Comparison of ENCODE assay signal across 8 cellular contexts in the genomic region with DNA sequence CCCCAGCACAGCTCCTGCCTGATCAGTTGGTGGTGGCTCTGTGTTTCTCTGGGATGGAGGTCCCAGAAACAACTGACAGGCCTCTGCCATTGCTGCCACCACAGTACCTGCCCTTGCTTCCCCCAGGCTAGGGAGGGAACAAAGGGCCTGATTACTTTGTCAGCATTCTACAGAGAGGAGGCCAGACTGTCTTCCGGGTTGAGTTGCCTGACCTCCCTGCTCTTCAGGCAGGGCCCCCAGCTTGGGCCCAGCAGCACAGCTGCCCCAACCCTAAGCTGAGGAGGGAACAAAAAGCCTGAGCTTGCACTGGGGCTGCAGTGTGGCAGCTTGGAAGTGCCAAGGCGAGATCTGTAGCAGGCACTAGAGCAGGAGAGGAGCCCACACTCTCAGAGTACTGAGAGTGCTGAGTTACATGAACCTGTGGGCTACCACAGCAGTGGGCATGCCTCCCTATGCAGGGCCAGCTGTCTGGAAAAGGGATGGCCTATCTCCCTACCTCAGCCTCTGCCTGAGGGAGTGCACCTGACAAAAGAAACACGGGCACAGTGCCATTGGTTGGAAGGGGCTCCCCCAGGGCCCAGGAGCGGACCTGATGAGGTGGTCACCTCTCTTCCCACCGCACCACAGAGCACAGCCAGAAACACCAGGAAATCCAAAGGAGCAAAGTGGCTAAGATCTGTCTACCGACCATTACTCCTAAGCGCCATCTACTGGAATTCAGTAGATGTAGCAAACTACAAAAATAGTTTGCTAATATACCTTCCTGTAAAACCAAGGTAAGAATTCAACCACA. TPM values are rescaled to one million over a fixed set of nuclear protein-coding genes. Genes with fewer than 3 reads are reported as not detected.
DNase-seq lines count a peak whose midpoint lies in the region; ATAC-seq and TF ChIP-seq lines count a peak whose summit lies in the region.

No MANE protein-coding gene starts in this region.

- no peaks in the 10 kb centered on the region for H3K27me3 ChIP-seq in AG04450 (ENCODE audit: control insufficient read depth, insufficient read depth, low read length)

- H3K36me3 Mint-ChIP-seq in progenitor cell of endocrine pancreas (ENCODE audit: insufficient read depth) = peaks cover 44% of the 10 kb centered on the region

- no peaks in the 10 kb centered on the region for H3K27me3 Mint-ChIP-seq in progenitor cell of endocrine pancreas

- H3K9me3 Mint-ChIP-seq in progenitor cell of endocrine pancreas (ENCODE audit: low read depth) = peaks cover 19% of the 10 kb centered on the region

- POLR2A ChIA-PET in AG04450 (lab: Yijun Ruan, JAX) = no interaction called here

- no peak for ATAC-seq in HG02870 (IDR thresholded peaks at IDR 0.05; ENCODE audit: unreplicated experiment)
- no peak for ATAC-seq in GM21619 (IDR thresholded peaks at IDR 0.05; ENCODE audit: unreplicated experiment)

- H3K4me3 Mint-ChIP-seq in progenitor cell of endocrine pancreas (ENCODE audit: low read depth) = no peak overlapping the region

- H3K4me3 ChIP-seq in AG04450 (ENCODE audit: low read depth, low read length) (no peak overlapping the region), choroid plexus epithelial cell (ENCODE audit: low read depth, low read length) (no peak overlapping the region)

- TF ChIP-seq CTCF in AG04450 (IDR thresholded peaks at IDR 0.05; ENCODE audit: low read depth, low read length) = peak; percentile 52
- TF ChIP-seq CTCF in GM12874 (IDR thresholded peaks at IDR 0.05; ENCODE audit: insufficient read depth, low read depth, low read length) = peak; percentile 60
- peak; percentile 65 for TF ChIP-seq CTCF in choroid plexus epithelial cell (conservative IDR thresholded peaks at IDR 0.05; ENCODE audit: low read depth, low read length)
- peak; percentile 44 for TF ChIP-seq CTCF in progenitor cell of endocrine pancreas (IDR thresholded peaks at IDR 0.05; ENCODE audit: unreplicated experiment)

- DNase-seq in AG04450 (ENCODE audit: low read depth, low spot score) = no peak
- DNase-seq in NCI-H748 (lab: John Stamatoyannopoulos, UW; ENCODE audit: unreplicated experiment) = peak; percentile 46
- DNase-seq in choroid plexus epithelial cell (ENCODE audit: low read depth) = peak; percentile 66
- DNase-seq in progenitor cell of endocrine pancreas (ENCODE audit: low spot score, unreplicated experiment) = no peak
- DNase-seq in stimulated activated CD8-positive, alpha-beta memory T cell treated with anti-CD3 and anti-CD28 coated beads, Interleukin-4, amount 100 ng/mL, for 48 hours = no peak

- CTCF ChIA-PET in AG04450 (lab: Charles Lee) = interaction anchor here (0.8 to 2.9 kb wide), 12 partner anchors 8 to 1122 kb away, joined by 3 to 13 read pairs (median 4); a partner anchor contains a TSS

- H3K9me3 ChIP-seq in AG04450 (ENCODE audit: control insufficient read depth, insufficient read depth, low read length) = no peaks in the 10 kb centered on the region; the same call in 1 of the 2 replicates

- H3K4me1 Mint-ChIP-seq in progenitor cell of endocrine pancreas (ENCODE audit: low read depth) = no peaks in the 10 kb centered on the region

- H3K27ac ChIP-seq in AG04450 (ENCODE audit: low read depth, low read length) = no peak overlapping the region

- no peak overlapping the region for H3K27ac Mint-ChIP-seq in progenitor cell of endocrine pancreas

RNA-seq across cellular contexts. Expression of a gene that starts 24.4 kb away (rescaled TPM):
- 8.1 and 9.9 TPM in 2 replicates for polyA plus RNA-seq in AG04450 (2011; rRNA removed)
- 14.8 and 20.0 TPM in 2 replicates for polyA minus RNA-seq in AG04450 (2011; rRNA and poly(A)+ RNA removed)
- total RNA-seq in progenitor cell of endocrine pancreas = 16.3 and 16.5 TPM in 2 replicates

RNA-seq across cellular contexts. Expression of a gene that starts 42.9 kb away (rescaled TPM):
- 16.5 and 22.8 TPM in 2 replicates for polyA plus RNA-seq in AG04450 (2011; rRNA removed)
- 6.0 and 10.8 TPM in 2 replicates for polyA minus RNA-seq in AG04450 (2011; rRNA and poly(A)+ RNA removed)
- total RNA-seq in progenitor cell of endocrine pancreas = 38.7 and 39.5 TPM in 2 replicates

Comparison
In these comparisons a context has a peak if more than half of its experiments do, and no peak if none do; other contexts are left out.
1. DNase-seq: peak in NCI-H748 (single experiment) and choroid plexus epithelial cell (single experiment); none in AG04450 (single experiment), progenitor cell of endocrine pancreas (single experiment) and stimulated activated CD8-positive, alpha-beta memory T cell treated with anti-CD3 and anti-CD28 coated beads, Interleukin-4, amount 100 ng/mL, for 48 hours (single experiment).
2. Peak in every context shown above with its lines, with median percentiles within 50 percentile points of each other: CTCF ChIP-seq.